31 cellular contexts compared by ENCODE assay signal in the genomic region with DNA sequence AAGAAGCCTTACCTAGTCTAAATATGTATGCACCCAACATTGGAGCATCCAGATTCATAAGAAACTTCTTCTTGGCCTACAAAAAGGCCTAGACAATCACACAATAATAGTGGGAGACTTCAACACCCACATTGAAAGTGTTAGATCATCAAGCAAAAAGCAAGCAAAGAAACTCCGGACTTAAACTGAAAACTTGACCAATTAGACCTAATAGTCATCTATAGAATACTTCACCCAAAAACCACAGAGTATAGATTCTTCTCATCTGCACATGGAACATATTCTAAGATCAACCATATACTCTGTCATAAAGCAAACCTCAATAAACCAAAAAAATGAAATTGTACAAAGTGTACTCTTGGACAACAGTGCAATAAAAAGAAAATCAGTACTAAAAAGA. TPM values are rescaled to one million over a fixed set of nuclear protein-coding genes. Genes with fewer than 3 reads are reported as not detected.
"Had no signal": no experiment of that assay in that cellular context is flagged by ENCODE, and none has a peak within 500 bp of the region (broad histone marks: within the 10 kb centered on the region; RNA-seq: fewer than 3 reads in every experiment).

No MANE protein-coding gene starts in this region.

- DNase-seq: activated CD4-positive, alpha-beta T cell treated with anti-CD3 and anti-CD28 coated beads for 48 hours; activated CD4-positive, alpha-beta T cell treated with anti-CD3 and anti-CD28 coated beads, Interleukin-2, amount 50 U/mL, for 4 hours; activated CD4-positive, CD25-positive, alpha-beta regulatory T cell treated with anti-CD3 and anti-CD28 coated beads, Interleukin-2, amount 50 U/mL, for 72 hours; activated CD8-positive, alpha-beta T cell treated with anti-CD3 and anti-CD28 coated beads, Interleukin-2, amount 10 ng/mL, durations not matched to agents 7 days and 5 days; activated gamma-delta T cell; activated naive CD4-positive, alpha-beta T cell treated with anti-CD3 and anti-CD28 coated beads for 36 hours; activated T-cell treated with anti-CD3 and anti-CD28 coated beads, Interleukin-2, amount 50 U/mL, for 4 hours; amygdala; brain microvascular endothelial cell; cerebellar nuclear complex; NCI-H1048; NCI-H1417; NCI-H1930; NCI-H2107; NCI-H345; NCI-H510A; NCI-H526 treated with DMSO at 0.1 percent for 48 hours; NCI-H82; OCI-M1; Right ventricle myocardium superior; SW 1271 had no signal

- FAIRE-seq: colon had no signal

- H3K9me3 ChIP-seq: SJSA1 had no signal

- H3K27ac Mint-ChIP-seq: activated CD8-positive, alpha-beta T cell treated with anti-CD3 and anti-CD28 coated beads, Interleukin-2, amount 10 ng/mL, durations not matched to agents 7 days and 5 days; activated naive CD4-positive, alpha-beta T cell treated with anti-CD3 and anti-CD28 coated beads for 36 hours; activated naive CD8-positive, alpha-beta T cell; dendritic cell treated with granulocyte-macrophage colony-stimulating factor and Interleukin-4, amounts not matched to agents 40 ng/mL and 50 ng/mL, for 4 days; WTC11 had no signal

- ATAC-seq: activated CD8-positive, alpha-beta T cell treated with anti-CD3 and anti-CD28 coated beads, Interleukin-2, amount 10 ng/mL, durations not matched to agents 7 days and 5 days; activated T-cell treated with anti-CD3 and anti-CD28 coated beads, Interleukin-2, amount 50 U/mL, for 4 hours; Panc1; SK-N-SH treated with all-trans-retinoic acid at 6 μM for 48 hours; WTC11 had no signal

- H3K4me3 Mint-ChIP-seq: activated CD8-positive, alpha-beta T cell treated with anti-CD3 and anti-CD28 coated beads, Interleukin-2, amount 10 ng/mL, durations not matched to agents 7 days and 5 days; activated naive CD4-positive, alpha-beta T cell treated with anti-CD3 and anti-CD28 coated beads for 36 hours; activated naive CD8-positive, alpha-beta T cell; activated T-cell treated with anti-CD3 and anti-CD28 coated beads, Interleukin-2, amount 50 U/mL, for 4 hours; dendritic cell treated with granulocyte-macrophage colony-stimulating factor and Interleukin-4, amounts not matched to agents 40 ng/mL and 50 ng/mL, for 4 days; WTC11 had no signal

- H3K36me3 ChIP-seq: brain microvascular endothelial cell, cardiac muscle cell, SJSA1 had no signal

- H3K36me3 Mint-ChIP-seq: activated naive CD8-positive, alpha-beta T cell; WTC11 had no signal

- H3K4me3 ChIP-seq: cardiac muscle cell, SJSA1 had no signal

- H3K27me3 ChIP-seq: brain microvascular endothelial cell had no signal

RNA-seq across cellular contexts. Expression of a gene that starts 22.3 kb away (rescaled TPM):
- total RNA-seq: activated CD8-positive, alpha-beta T cell treated with anti-CD3 and anti-CD28 coated beads, Interleukin-2, amount 10 ng/mL, durations not matched to agents 7 days and 5 days; activated naive CD4-positive, alpha-beta T cell treated with anti-CD3 and anti-CD28 coated beads for 36 hours; activated T-cell treated with anti-CD3 and anti-CD28 coated beads, Interleukin-2, amount 50 U/mL, for 4 hours; cardiac muscle cell; M059J; Right ventricle myocardium superior; SJSA1; T-helper 1 cell treated with Interleukin-12 subunit alpha and Interleukin-12 subunit beta and Interleukin-4 antibody, amounts not matched to agents 30 ng/mL and 1 ng/mL, for 36 hours; WTC11 had no signal
- polyA plus RNA-seq: cardiac muscle cell had no signal

RNA-seq across cellular contexts. Expression of a gene that starts 49.0 kb away (rescaled TPM):
- total RNA-seq: activated CD8-positive, alpha-beta T cell treated with anti-CD3 and anti-CD28 coated beads, Interleukin-2, amount 10 ng/mL, durations not matched to agents 7 days and 5 days; activated naive CD4-positive, alpha-beta T cell treated with anti-CD3 and anti-CD28 coated beads for 36 hours; activated T-cell treated with anti-CD3 and anti-CD28 coated beads, Interleukin-2, amount 50 U/mL, for 4 hours; cardiac muscle cell; M059J; Right ventricle myocardium superior; SJSA1; T-helper 1 cell treated with Interleukin-12 subunit alpha and Interleukin-12 subunit beta and Interleukin-4 antibody, amounts not matched to agents 30 ng/mL and 1 ng/mL, for 36 hours; WTC11 had no signal
- polyA plus RNA-seq: cardiac muscle cell had no signal

RNA-seq across cellular contexts. Expression of a gene that starts 59.1 kb away (rescaled TPM):
- total RNA-seq: activated CD8-positive, alpha-beta T cell treated with anti-CD3 and anti-CD28 coated beads, Interleukin-2, amount 10 ng/mL, durations not matched to agents 7 days and 5 days; activated naive CD4-positive, alpha-beta T cell treated with anti-CD3 and anti-CD28 coated beads for 36 hours; activated T-cell treated with anti-CD3 and anti-CD28 coated beads, Interleukin-2, amount 50 U/mL, for 4 hours; cardiac muscle cell; M059J; Right ventricle myocardium superior; SJSA1; T-helper 1 cell treated with Interleukin-12 subunit alpha and Interleukin-12 subunit beta and Interleukin-4 antibody, amounts not matched to agents 30 ng/mL and 1 ng/mL, for 36 hours; WTC11 had no signal
- polyA plus RNA-seq: cardiac muscle cell had no signal
